In the genomic region with DNA sequence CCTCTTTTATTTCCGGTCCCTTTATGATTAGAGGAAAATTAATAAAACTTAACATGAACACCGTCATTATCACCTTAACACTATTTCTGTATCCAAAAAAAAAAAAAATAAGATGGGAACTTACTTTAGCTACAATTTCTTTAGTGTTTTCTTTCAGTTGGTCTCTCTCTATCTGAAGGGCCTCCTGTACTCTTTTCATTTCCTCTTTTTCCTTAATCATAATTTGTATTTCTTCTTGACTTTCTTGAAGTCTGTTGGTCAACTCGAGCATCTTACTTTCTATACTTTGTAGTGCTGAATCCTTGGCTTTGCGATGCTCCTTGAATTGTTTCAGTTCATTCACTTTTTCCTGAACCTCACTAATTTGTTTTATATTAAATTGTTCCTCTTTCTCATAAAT, we compare ENCODE assay signal across 23 cellular contexts. TPM values are rescaled to one million over a fixed set of nuclear protein-coding genes. Genes with fewer than 3 reads are reported as not detected.
DNase-seq lines count a peak whose midpoint lies in the region; ATAC-seq and TF ChIP-seq lines count a peak whose summit lies in the region.
"Had no signal": no experiment of that assay in that cellular context is flagged by ENCODE, and none has a peak within 500 bp of the region (broad histone marks: within the 10 kb centered on the region; RNA-seq: fewer than 3 reads in every experiment).

No MANE protein-coding gene starts in this region.

- TF ChIP-seq CTCF in HCT116 (IDR thresholded peaks at IDR 0.05 in 2 of 3, conservative IDR thresholded peaks at IDR 0.05 in 1 of 3; ENCODE audit: borderline replicate concordance in 1 of 3, insufficient read depth in 1 of 3, low read depth in 2 of 3, low read length in 2 of 3) (no peak), OCI-LY7 (conservative IDR thresholded peaks at IDR 0.05; ENCODE audit: low read length) (no peak), neutrophil (IDR thresholded peaks at IDR 0.05) (no peak)

- no peaks in the 10 kb centered on the region for H3K27me3 ChIP-seq in HCT116 (ENCODE audit: insufficient read depth, low read length)
- no peaks in the 10 kb centered on the region for H3K27me3 ChIP-seq in neutrophil
- H3K27me3 ChIP-seq: Peyer's patch, SJSA1 had no signal

- no peaks in the 10 kb centered on the region for H3K4me1 ChIP-seq in HCT116 (ENCODE audit: control insufficient read depth in 1 of 2, insufficient read depth in 2 of 2, low read length in 2 of 2)
- H3K4me1 ChIP-seq in OCI-LY7 (ENCODE audit: insufficient read depth, low read length, poor library complexity, severe bottlenecking), result peaks cover 9% of the 10 kb centered on the region
- H3K4me1 ChIP-seq in neutrophil (ENCODE audit: control insufficient read depth in 1 of 2, insufficient read depth in 1 of 2, low read depth in 1 of 2, low read length in 1 of 2), result peaks cover 43 to 46% of the 10 kb centered on the region in 2 experiments
- H3K4me1 ChIP-seq: Peyer's patch, SJSA1 had no signal

- no peak overlapping the region for H3K9ac ChIP-seq in HCT116 (ENCODE audit: low read length)
- H3K9ac ChIP-seq: GM23248 had no signal

- DNase-seq in NOMO-1 (lab: John Stamatoyannopoulos, UW; ENCODE audit: unreplicated experiment in 2 of 2) (peak; percentile 8 to 67), NOMO-1 treated with dmso at 0.1 percent for 144 hours (lab: John Stamatoyannopoulos, UW; ENCODE audit: unreplicated experiment) (no peak), HCT116 (ENCODE audit: low read depth, low spot score) (no peak), OCI-LY7 (ENCODE audit: low spot score) (no peak), DMS 273 treated with DMSO at 0.1 percent for 48 hours (lab: John Stamatoyannopoulos, UW) (no peak), C1 segment of cervical spinal cord (lab: John Stamatoyannopoulos, UW) (no peak)
- DNase-seq: CD4-positive, alpha-beta T cell; COR-L47; DMS153; GM23248; H9; KG1; NCI-H1048; NCI-H1417 treated with DMSO at 0.1 percent for 48 hours; NCI-H187; NCI-H446; NCI-H526; Peyer's patch; T-helper 1 cell; T-helper 9 cell had no signal

- RAD21 ChIA-PET in HCT116 (lab: Charles Lee; ENCODE audit: low non-redundant PET in 1 of 2, low total read pairs in 2 of 2, uncharacterized antibody in 2 of 2, unreplicated experiment in 2 of 2), result no interaction called here

- H3K4me2 ChIP-seq in HCT116 (ENCODE audit: low read length) (no peak overlapping the region), OCI-LY7 (ENCODE audit: low read length) (no peak overlapping the region)

- H4K20me1 ChIP-seq in HCT116 (ENCODE audit: insufficient read depth) (no peaks in the 10 kb centered on the region), OCI-LY7 (ENCODE audit: insufficient read depth, low read length) (no peaks in the 10 kb centered on the region)

- H3K9me2 ChIP-seq in HCT116 (ENCODE audit: insufficient read depth) (no peaks in the 10 kb centered on the region), OCI-LY7 (ENCODE audit: insufficient read depth, low read length) (no peaks in the 10 kb centered on the region)

- TSS peak; percentile 47 for BruUV-seq in HCT116 (replicated peaks; lab: Mats Ljungman, UMichigan)
- BruUV-seq in OCI-LY7 (replicated peaks; lab: Mats Ljungman, UMichigan), result TSS peak; percentile 84

- H3K36me3 ChIP-seq in HCT116 (ENCODE audit: control insufficient read depth in 1 of 2, insufficient read depth in 2 of 2, low read length in 2 of 2) (peaks cover 38 to 50% of the 10 kb centered on the region in 2 experiments), OCI-LY7 (ENCODE audit: insufficient read depth, low read length) (peaks cover 96% of the 10 kb centered on the region), neutrophil (no peaks in the 10 kb centered on the region)
- H3K36me3 ChIP-seq: Peyer's patch had no signal

- H3K9me3 ChIP-seq in HCT116 (ENCODE audit: control insufficient read depth in 1 of 2, insufficient read depth in 1 of 2, low read depth in 1 of 2, low read length in 2 of 2) (no peaks in the 10 kb centered on the region), OCI-LY7 (ENCODE audit: low read length) (no peaks in the 10 kb centered on the region), neutrophil (no peaks in the 10 kb centered on the region)
- H3K9me3 ChIP-seq: Peyer's patch, SJSA1 had no signal

- intact Hi-C loops in HCT116 (cut with micrococcal nuclease), result no loop called here
- intact Hi-C loops in OCI-LY7 (cut with micrococcal nuclease; ENCODE audit: unreplicated experiment), result no loop called here

- no peak overlapping the region for H3K4me3 ChIP-seq in HCT116 (replicated peaks in 1 of 2; ENCODE audit: low read depth in 1 of 2, low read length in 2 of 2)
- H3K4me3 ChIP-seq in OCI-LY7 (ENCODE audit: low read depth, low read length, poor library complexity, severe bottlenecking), result no peak overlapping the region
- H3K4me3 ChIP-seq in neutrophil (ENCODE audit: low read depth in 1 of 2, low read length in 1 of 2), result no peak overlapping the region
- H3K4me3 ChIP-seq: GM23248, Peyer's patch, SJSA1 had no signal

- CTCF ChIA-PET in HCT116 (lab: Charles Lee), result no interaction called here
- CTCF ChIA-PET in OCI-LY7 (lab: Charles Lee; ENCODE audit: unreplicated experiment), result no interaction called here

- ATAC-seq in HCT116 (no peak), GM18498 (IDR thresholded peaks at IDR 0.05; ENCODE audit: unreplicated experiment) (no peak)

- no peak overlapping the region for H3K27ac ChIP-seq in HCT116 (ENCODE audit: low read depth, low read length)
- no peak overlapping the region for H3K27ac ChIP-seq in OCI-LY7 (ENCODE audit: low read depth, low read length, poor library complexity, severe bottlenecking)
- H3K27ac ChIP-seq in neutrophil, result peak overlapping the region; percentile 50
- H3K27ac ChIP-seq: GM23248, Peyer's patch, SJSA1 had no signal

- no peak overlapping the region for H2AFZ ChIP-seq in HCT116 (ENCODE audit: low read depth, low read length, poor library complexity, severe bottlenecking)
- H2AFZ ChIP-seq in OCI-LY7 (ENCODE audit: low read length), result no peak overlapping the region
- H2AFZ ChIP-seq: GM23248 had no signal

- POLR2A ChIA-PET in HCT116 (lab: Charles Lee) (no interaction called here), OCI-LY7 (lab: Charles Lee) (interaction anchor here (0.7 to 1.5 kb wide), 2 partner anchors 10 to 796 kb away, joined by 3 read pairs; no protein-coding TSS in a partner anchor)

- no peak for TF ChIP-seq POLR2A in HCT116 (IDR thresholded peaks at IDR 0.05; ENCODE audit: borderline replicate concordance, extremely low read depth, insufficient read depth, insufficient read length)

- no peak for TF ChIP-seq RAD21 in HCT116 (IDR thresholded peaks at IDR 0.05; ENCODE audit: low read depth)

- H3K79me2 ChIP-seq in HCT116 (ENCODE audit: insufficient read depth, low read length), result no peaks in the 10 kb centered on the region
- H3K79me2 ChIP-seq in OCI-LY7 (ENCODE audit: insufficient read depth, low read depth, low read length), result no peaks in the 10 kb centered on the region

TF ChIP-seq in HCT116, 20 proteins besides CTCF, POLR2A, EP300 and RAD21:
- TF ChIP-seq ZNF274 (IDR thresholded peaks at IDR 0.05; ENCODE audit: low read depth, low read length) (no peak), SIN3A (IDR thresholded peaks at IDR 0.05; ENCODE audit: low read depth) (no peak)
- TF ChIP-seq, protein P1, sequence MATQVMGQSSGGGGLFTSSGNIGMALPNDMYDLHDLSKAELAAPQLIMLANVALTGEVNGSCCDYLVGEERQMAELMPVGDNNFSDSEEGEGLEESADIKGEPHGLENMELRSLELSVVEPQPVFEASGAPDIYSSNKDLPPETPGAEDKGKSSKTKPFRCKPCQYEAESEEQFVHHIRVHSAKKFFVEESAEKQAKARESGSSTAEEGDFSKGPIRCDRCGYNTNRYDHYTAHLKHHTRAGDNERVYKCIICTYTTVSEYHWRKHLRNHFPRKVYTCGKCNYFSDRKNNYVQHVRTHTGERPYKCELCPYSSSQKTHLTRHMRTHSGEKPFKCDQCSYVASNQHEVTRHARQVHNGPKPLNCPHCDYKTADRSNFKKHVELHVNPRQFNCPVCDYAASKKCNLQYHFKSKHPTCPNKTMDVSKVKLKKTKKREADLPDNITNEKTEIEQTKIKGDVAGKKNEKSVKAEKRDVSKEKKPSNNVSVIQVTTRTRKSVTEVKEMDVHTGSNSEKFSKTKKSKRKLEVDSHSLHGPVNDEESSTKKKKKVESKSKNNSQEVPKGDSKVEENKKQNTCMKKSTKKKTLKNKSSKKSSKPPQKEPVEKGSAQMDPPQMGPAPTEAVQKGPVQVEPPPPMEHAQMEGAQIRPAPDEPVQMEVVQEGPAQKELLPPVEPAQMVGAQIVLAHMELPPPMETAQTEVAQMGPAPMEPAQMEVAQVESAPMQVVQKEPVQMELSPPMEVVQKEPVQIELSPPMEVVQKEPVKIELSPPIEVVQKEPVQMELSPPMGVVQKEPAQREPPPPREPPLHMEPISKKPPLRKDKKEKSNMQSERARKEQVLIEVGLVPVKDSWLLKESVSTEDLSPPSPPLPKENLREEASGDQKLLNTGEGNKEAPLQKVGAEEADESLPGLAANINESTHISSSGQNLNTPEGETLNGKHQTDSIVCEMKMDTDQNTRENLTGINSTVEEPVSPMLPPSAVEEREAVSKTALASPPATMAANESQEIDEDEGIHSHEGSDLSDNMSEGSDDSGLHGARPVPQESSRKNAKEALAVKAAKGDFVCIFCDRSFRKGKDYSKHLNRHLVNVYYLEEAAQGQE (IDR thresholded peaks at IDR 0.05; ENCODE audit: low read depth), result no peak

RNA-seq across cellular contexts. Expression of a gene that starts 45.3 kb away (rescaled TPM):
- total RNA-seq in HCT116 (2021; ENCODE audit: unreplicated experiment) (5.0 TPM), OCI-LY7 (2022) (25.2 and 26.3 TPM in 2 replicates)
- polyA plus RNA-seq in HCT116 (2012), result 4.1 and 4.6 TPM in 2 replicates
- total RNA-seq in OCI-LY7 (2014; rRNA removed; shearing (Covaris generic)), result 28.2 and 35.2 TPM in 2 replicates

RNA-seq across cellular contexts. Expression of a gene that starts 53.2 kb away (rescaled TPM):
- total RNA-seq in HCT116 (2021; ENCODE audit: unreplicated experiment) (31.3 TPM), OCI-LY7 (2022) (70.9 and 80.0 TPM in 2 replicates)
- 4.9 and 7.7 TPM in 2 replicates for polyA plus RNA-seq in HCT116 (2012)
- 23.6 and 39.4 TPM in 2 replicates for total RNA-seq in OCI-LY7 (2014; rRNA removed; shearing (Covaris generic))

Comparison
In these comparisons a context has a peak if more than half of its experiments do, and no peak if none do; other contexts are left out.
1. DNase-seq: peak in NOMO-1 (2 of 2); none in NOMO-1 treated with dmso at 0.1 percent for 144 hours (single experiment), HCT116 (single experiment), OCI-LY7 (single experiment), DMS 273 treated with DMSO at 0.1 percent for 48 hours (single experiment) and C1 segment of cervical spinal cord (0 of 14).